In genomic region chr4:75848191-75848760, GRCh38 we compare ENCODE assay signal across 8 cellular contexts. TPM values are rescaled to one million over a fixed set of nuclear protein-coding genes. Genes with fewer than 3 reads are reported as not detected.
DNase-seq lines count a peak whose midpoint lies in the region; ATAC-seq, FAIRE-seq and TF ChIP-seq lines count a peak whose summit lies in the region.
"Not testable (repeated sequence)": the region's sequence is repeated elsewhere in the genome, so short reads cannot be mapped to it uniquely, and the experiment has no call there.

No MANE protein-coding gene starts in this region.

- not testable (repeated sequence) for H3K27me3 ChIP-seq in smooth muscle cell (ENCODE audit: low read depth)

- not testable (repeated sequence) for H4K20me1 ChIP-seq in smooth muscle cell (ENCODE audit: low read depth)

- H3K4me2 ChIP-seq in smooth muscle cell: peak overlapping the region; percentile 68

- intact Hi-C loops in kidney (cut with DNase I): not testable (repeated sequence)

- not testable (repeated sequence) for H3K36me3 ChIP-seq in kidney (ENCODE audit: control insufficient read depth in 1 of 2, insufficient read depth in 2 of 2, low read length in 2 of 2); smooth muscle cell (ENCODE audit: low read depth)

- 26% methylated on average over 14 of the region's 14 CpGs for WGBS in smooth muscle cell (ENCODE audit: low lambda C conversion rate)

- not testable (repeated sequence) for H2AFZ ChIP-seq in smooth muscle cell (ENCODE audit: low read depth)

- not testable (repeated sequence) for H3K79me2 ChIP-seq in smooth muscle cell (ENCODE audit: low read depth)

- DNase-seq in COLO668 (lab: John Stamatoyannopoulos, UW; ENCODE audit: unreplicated experiment): peak; percentile 28
- peak; percentile 71 for DNase-seq in HuH-7 (ENCODE audit: low spot score)
- DNase-seq in NCI-H524 treated with DMSO at 0.1 percent for 48 hours (lab: John Stamatoyannopoulos, UW): peak; percentile 3
- not testable (repeated sequence) for DNase-seq in coronary artery (ENCODE audit: low spot score); kidney
- DNase-seq in smooth muscle cell (lab: John Stamatoyannopoulos, UW; ENCODE audit: unreplicated experiment): peak; percentile 1

- not testable (repeated sequence) for H3K4me1 ChIP-seq in kidney (ENCODE audit: control insufficient read depth in 1 of 2, insufficient read depth in 1 of 2, low read depth in 1 of 2, low read length in 2 of 2); smooth muscle cell (ENCODE audit: low read depth)

- peak overlapping the region; percentile 3; the same call in 1 of the 2 replicates for H3K27ac ChIP-seq in VCaP
- not testable (repeated sequence) for H3K27ac ChIP-seq in coronary artery; kidney (ENCODE audit: low read depth in 2 of 2, low read length in 2 of 2); smooth muscle cell (ENCODE audit: low read depth)

- not testable (repeated sequence) for H3F3A ChIP-seq in smooth muscle cell (ENCODE audit: low read depth)

- H3K9ac ChIP-seq in kidney (ENCODE audit: low read length in 2 of 2); smooth muscle cell (ENCODE audit: low read depth): not testable (repeated sequence)

- not testable (repeated sequence) for H3K4me3 ChIP-seq in coronary artery; kidney (ENCODE audit: low read length in 2 of 2); smooth muscle cell

- peak; percentile 85 for ATAC-seq in GM19455 (IDR thresholded peaks at IDR 0.05; ENCODE audit: unreplicated experiment)

- peak; percentile 95 for TF ChIP-seq CTCF in VCaP (conservative IDR thresholded peaks at IDR 0.05)
- peak; percentile 55 for TF ChIP-seq CTCF in coronary artery (IDR thresholded peaks at IDR 0.05)
- TF ChIP-seq CTCF in kidney (IDR thresholded peaks at IDR 0.05; ENCODE audit: borderline replicate concordance, extremely low read depth, insufficient read depth): peak; percentile 67
- TF ChIP-seq CTCF in smooth muscle cell (IDR thresholded peaks at IDR 0.05; ENCODE audit: borderline replicate concordance, insufficient read depth, poor library complexity, severe bottlenecking): peak; percentile 59

- H3K9me3 ChIP-seq in kidney (ENCODE audit: control insufficient read depth in 1 of 2, low read length in 2 of 2); smooth muscle cell (replicated peaks; ENCODE audit: low read depth): not testable (repeated sequence)

- FAIRE-seq in kidney (lab: Jason Lieb, UNC): not testable (repeated sequence)

RNA-seq across cellular contexts. Expression of gene PPEF2, which starts 54.0 kb away (rescaled TPM):
- total RNA-seq in kidney: not detected
- not detected for polyA plus RNA-seq in kidney (ENCODE audit: insufficient read depth, low read depth, low replicate concordance)
- total RNA-seq in smooth muscle cell: 0.04 TPM in 1 of 2 replicates, not detected in the other
- polyA plus RNA-seq in smooth muscle cell: not detected in 2 replicates
